In the genomic region with DNA sequence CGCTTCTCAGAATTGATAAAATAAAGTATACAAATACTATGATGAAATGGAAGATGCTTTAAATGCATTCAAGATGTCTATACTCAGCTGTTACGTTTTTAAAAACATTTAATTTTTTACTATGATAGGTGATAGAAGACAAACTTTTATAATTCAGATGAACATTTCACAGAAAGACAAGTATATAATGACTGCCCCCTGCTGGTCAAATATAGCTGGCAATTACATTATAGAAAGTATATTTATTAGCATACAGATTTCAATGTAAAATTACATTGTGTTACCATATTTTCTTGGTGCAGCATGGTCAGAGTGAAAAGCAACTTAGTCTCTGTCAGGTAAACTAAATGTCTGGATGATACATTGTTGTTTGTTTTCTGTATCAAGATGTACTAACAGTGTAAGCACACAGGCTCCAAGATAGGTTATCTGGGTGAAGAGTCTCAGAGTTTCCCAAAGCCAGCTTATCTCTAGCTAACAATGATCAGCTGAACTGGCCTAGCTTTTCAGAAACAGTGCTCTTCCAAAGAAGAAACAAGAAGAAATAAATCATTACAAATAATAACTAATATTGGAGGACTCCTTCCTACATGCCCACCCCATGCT, we compare ENCODE assay signal across 9 cellular contexts. TPM values are rescaled to one million over a fixed set of nuclear protein-coding genes. Genes with fewer than 3 reads are reported as not detected.
DNase-seq lines count a peak whose midpoint lies in the region; ATAC-seq and TF ChIP-seq lines count a peak whose summit lies in the region.
"Had no signal": no experiment of that assay in that cellular context is flagged by ENCODE, and none has a peak within 500 bp of the region (broad histone marks: within the 10 kb centered on the region; RNA-seq: fewer than 3 reads in every experiment).

No MANE protein-coding gene starts in this region.

- H3K4me2 ChIP-seq in SK-N-SH, result no peak overlapping the region
- H3K4me2 ChIP-seq in Karpas-422 (ENCODE audit: low read depth, low read length, poor library complexity, severe bottlenecking), result no peak overlapping the region

- 28% methylated on average over 2 of the region's 2 CpGs for WGBS in SK-N-SH (ENCODE audit: low lambda C conversion rate)
- WGBS in liver, result 48% methylated on average over 2 of the region's 2 CpGs

- H3K9me3 Mint-ChIP-seq in activated CD8-positive, alpha-beta T cell treated with anti-CD3 and anti-CD28 coated beads, Interleukin-2, amount 10 ng/mL, durations not matched to agents 7 days and 5 days (ENCODE audit: insufficient read depth), result no peaks in the 10 kb centered on the region

- H3K27me3 ChIP-seq in SK-N-SH (ENCODE audit: insufficient read depth) (no peaks in the 10 kb centered on the region), Karpas-422 (ENCODE audit: low read length) (no peaks in the 10 kb centered on the region), liver (ENCODE audit: control insufficient read depth in 4 of 4, insufficient read depth in 4 of 4, low read length in 3 of 4) (no peaks in the 10 kb centered on the region)

- H3K9me3 ChIP-seq in SK-N-SH (no peaks in the 10 kb centered on the region), Karpas-422 (ENCODE audit: low read length) (no peaks in the 10 kb centered on the region), liver (ENCODE audit: control insufficient read depth in 4 of 4, low read length in 3 of 4) (no peaks in the 10 kb centered on the region)

- H3K27ac ChIP-seq in SK-N-SH (ENCODE audit: low read depth in 2 of 2, low read length in 1 of 2) (no peak overlapping the region), Karpas-422 (ENCODE audit: low read length) (no peak overlapping the region), liver (ENCODE audit: low read depth in 1 of 2, low read length in 2 of 2) (no peak overlapping the region)
- H3K27ac ChIP-seq: skin epidermis had no signal

- TF ChIP-seq CTCF in SK-N-SH (IDR thresholded peaks at IDR 0.05) (peak; percentile 92), liver (IDR thresholded peaks at IDR 0.05; ENCODE audit: low read depth, low read length, missing input control) (peak; percentile 52)

- H3K9ac ChIP-seq in SK-N-SH (no peak overlapping the region), Karpas-422 (ENCODE audit: low read length) (no peak overlapping the region), liver (ENCODE audit: low read depth in 1 of 2, low read length in 2 of 2) (no peak overlapping the region)

- no peaks in the 10 kb centered on the region for H3K4me1 ChIP-seq in SK-N-SH (ENCODE audit: control insufficient read depth in 1 of 2, insufficient read depth in 2 of 2, low read depth in 1 of 2, low read length in 1 of 2)
- H3K4me1 ChIP-seq in Karpas-422 (ENCODE audit: low read length), result no peaks in the 10 kb centered on the region
- H3K4me1 ChIP-seq in liver (ENCODE audit: control insufficient read depth in 4 of 4, insufficient read depth in 4 of 4, low read length in 3 of 4), result peaks cover 0 to 4% (median 0%) of the 10 kb centered on the region in 4 donors

- no peaks in the 10 kb centered on the region for H3K4me1 Mint-ChIP-seq in activated CD8-positive, alpha-beta T cell treated with anti-CD3 and anti-CD28 coated beads, Interleukin-2, amount 10 ng/mL, durations not matched to agents 7 days and 5 days (ENCODE audit: low read depth)

- H3K4me3 ChIP-seq in SK-N-SH (ENCODE audit: low read depth in 2 of 2, low read length in 1 of 2) (no peak overlapping the region), Karpas-422 (ENCODE audit: low read length) (no peak overlapping the region), liver (ENCODE audit: low read depth in 1 of 3, low read length in 3 of 3) (no peak overlapping the region)
- H3K4me3 ChIP-seq: skin epidermis had no signal

- H3K36me3 Mint-ChIP-seq in activated CD8-positive, alpha-beta T cell treated with anti-CD3 and anti-CD28 coated beads, Interleukin-2, amount 10 ng/mL, durations not matched to agents 7 days and 5 days (ENCODE audit: low read depth), result no peaks in the 10 kb centered on the region

- H3K79me2 ChIP-seq in SK-N-SH (ENCODE audit: insufficient read depth) (no peaks in the 10 kb centered on the region), Karpas-422 (ENCODE audit: low read length) (no peaks in the 10 kb centered on the region)

- peaks cover 4% of the 10 kb centered on the region for H3K27me3 Mint-ChIP-seq in activated CD8-positive, alpha-beta T cell treated with anti-CD3 and anti-CD28 coated beads, Interleukin-2, amount 10 ng/mL, durations not matched to agents 7 days and 5 days (ENCODE audit: low read depth)

- H3K9me2 ChIP-seq in SK-N-SH (no peaks in the 10 kb centered on the region), Karpas-422 (replicated peaks; ENCODE audit: insufficient read depth, low read length) (no peaks in the 10 kb centered on the region)

- no peak overlapping the region for H2AFZ ChIP-seq in SK-N-SH (ENCODE audit: low read depth)
- H2AFZ ChIP-seq in Karpas-422 (ENCODE audit: low read length), result no peak overlapping the region

- DNase-seq in SK-N-SH, result peak; percentile 7
- DNase-seq in Karpas-422, result peak; percentile 81
- peak; percentile 27 for DNase-seq in activated CD8-positive, alpha-beta T cell treated with anti-CD3 and anti-CD28 coated beads, Interleukin-2, amount 10 ng/mL, durations not matched to agents 7 days and 5 days
- DNase-seq in effector CD8-positive, alpha-beta T cell (lab: John Stamatoyannopoulos, UW), result no peak
- DNase-seq in sciatic nerve (ENCODE audit: low spot score), result no peak

- TF ChIP-seq RAD21 in SK-N-SH (IDR thresholded peaks at IDR 0.05; ENCODE audit: low read length) (peak; percentile 45), liver (IDR thresholded peaks at IDR 0.05) (peak; percentile 76 to 81)

- CTCF ChIA-PET in SK-N-SH (lab: Yijun Ruan, JAX), result interaction anchor here (0.7 to 3.0 kb wide), 31 partner anchors 8 to 637 kb away, joined by 3 to 30 read pairs (median 4); no protein-coding TSS in a partner anchor
- CTCF ChIA-PET in activated CD8-positive, alpha-beta T cell treated with anti-CD3 and anti-CD28 coated beads, Interleukin-2, amount 10 ng/mL, durations not matched to agents 7 days and 5 days (lab: Charles Lee), result interaction anchor here (0.6 to 3.6 kb wide), 13 partner anchors 8 to 662 kb away, joined by 3 to 25 read pairs (median 3); no protein-coding TSS in a partner anchor

- POLR2A ChIA-PET in SK-N-SH (lab: Yijun Ruan, JAX), result no interaction called here
- POLR2A ChIA-PET in activated CD8-positive, alpha-beta T cell treated with anti-CD3 and anti-CD28 coated beads, Interleukin-2, amount 10 ng/mL, durations not matched to agents 7 days and 5 days (lab: Charles Lee), result no interaction called here

- no peaks in the 10 kb centered on the region for H3K36me3 ChIP-seq in SK-N-SH (replicated peaks in 1 of 2; ENCODE audit: control insufficient read depth in 1 of 2, insufficient read depth in 2 of 2, low read length in 1 of 2)
- no peaks in the 10 kb centered on the region for H3K36me3 ChIP-seq in Karpas-422 (ENCODE audit: insufficient read depth, low read length)
- H3K36me3 ChIP-seq in liver (ENCODE audit: control insufficient read depth in 4 of 4, insufficient read depth in 3 of 4, low read depth in 1 of 4, low read length in 3 of 4), result no peaks in the 10 kb centered on the region

- intact Hi-C loops in sciatic nerve (cut with DNase I), result no loop called here

- no peaks in the 10 kb centered on the region for H4K20me1 ChIP-seq in SK-N-SH (ENCODE audit: insufficient read depth)
- H4K20me1 ChIP-seq in Karpas-422 (ENCODE audit: insufficient read depth, low read depth, low read length), result no peaks in the 10 kb centered on the region

- H3F3A ChIP-seq in SK-N-SH (replicated peaks; ENCODE audit: insufficient read depth), result no peaks in the 10 kb centered on the region

- no peak overlapping the region for H3K4me3 Mint-ChIP-seq in activated CD8-positive, alpha-beta T cell treated with anti-CD3 and anti-CD28 coated beads, Interleukin-2, amount 10 ng/mL, durations not matched to agents 7 days and 5 days

- ATAC-seq in SK-N-SH treated with all-trans-retinoic acid at 6 μM for 48 hours (no peak; the same call in 2 of the 3 replicates), GM21526 (IDR thresholded peaks at IDR 0.05; ENCODE audit: low FRiP score, unreplicated experiment) (no peak), sciatic nerve (no peak)
- ATAC-seq in activated CD8-positive, alpha-beta T cell treated with anti-CD3 and anti-CD28 coated beads, Interleukin-2, amount 10 ng/mL, durations not matched to agents 7 days and 5 days, result no peak

- H3K27ac Mint-ChIP-seq in activated CD8-positive, alpha-beta T cell treated with anti-CD3 and anti-CD28 coated beads, Interleukin-2, amount 10 ng/mL, durations not matched to agents 7 days and 5 days, result no peak overlapping the region

- no peak for TF ChIP-seq EP300 in SK-N-SH (IDR thresholded peaks at IDR 0.05; ENCODE audit: borderline replicate concordance in 1 of 2, low read depth in 1 of 2, low read length in 1 of 2)

TF ChIP-seq in SK-N-SH, 30 proteins besides CTCF, POLR2A, EP300 and RAD21 (continues in another document):
- TF ChIP-seq GABPA (IDR thresholded peaks at IDR 0.05; ENCODE audit: low read depth), result no peak
- TF ChIP-seq SIN3A (IDR thresholded peaks at IDR 0.05; ENCODE audit: borderline replicate concordance, low read depth, low read length), result no peak

TF ChIP-seq in SK-N-SH treated with all-trans-retinoic acid at 6 μM for 48 hours, 23 proteins besides CTCF, POLR2A, EP300 and RAD21 (continues in another document):
- TF ChIP-seq ESRRG (CRISPR knock-in tag; IDR thresholded peaks at IDR 0.05) (no peak), CSDC2 (CRISPR knock-in tag; IDR thresholded peaks at IDR 0.05) (no peak)

TF ChIP-seq in liver, 16 proteins besides CTCF, POLR2A, EP300 and RAD21 (continues in another document):
- TF ChIP-seq FOXA2 (IDR thresholded peaks at IDR 0.05) (no peak), GABPA (IDR thresholded peaks at IDR 0.05 in 1 of 2, conservative IDR thresholded peaks at IDR 0.05 in 1 of 2) (no peak), FOXA1 (IDR thresholded peaks at IDR 0.05) (no peak), RXRA (IDR thresholded peaks at IDR 0.05) (no peak), JUND (IDR thresholded peaks at IDR 0.05) (no peak)

RNA-seq across cellular contexts. Expression of a gene that starts 54.1 kb away (rescaled TPM):
- polyA plus RNA-seq in SK-N-SH (2012; rRNA removed) (85.5 and 124 TPM in 2 replicates), liver (10 to 100 TPM; 11.4 to 15.3 TPM)
- 105 and 136 TPM in 2 replicates for polyA plus RNA-seq in SK-N-SH (2012; cell fraction: cytosol; rRNA removed)
- 55.7 and 81.8 TPM in 2 replicates for polyA plus RNA-seq in SK-N-SH (2012; cell fraction: nucleus; rRNA removed)
- not detected in 2 replicates for total RNA-seq in Karpas-422 (2014; rRNA removed; shearing (Covaris generic); ENCODE audit: low replicate concordance)
- total RNA-seq in activated CD8-positive, alpha-beta T cell treated with anti-CD3 and anti-CD28 coated beads, Interleukin-2, amount 10 ng/mL, durations not matched to agents 7 days and 5 days, result 1 to 10 TPM; 1.2 to 1.5 TPM
- total RNA-seq in liver (1 to 10 TPM; 4.9 to 9.3 TPM), sciatic nerve (33.4 TPM)

Comparison
In these comparisons a context has a peak if more than half of its experiments do, and no peak if none do; other contexts are left out.
1. DNase-seq: peak in SK-N-SH (single experiment), Karpas-422 (single experiment) and activated CD8-positive, alpha-beta T cell treated with anti-CD3 and anti-CD28 coated beads, Interleukin-2, amount 10 ng/mL, durations not matched to agents 7 days and 5 days (single experiment); none in effector CD8-positive, alpha-beta T cell (single experiment) and sciatic nerve (single experiment).